12 cellular contexts compared by ENCODE assay signal in the genomic region with DNA sequence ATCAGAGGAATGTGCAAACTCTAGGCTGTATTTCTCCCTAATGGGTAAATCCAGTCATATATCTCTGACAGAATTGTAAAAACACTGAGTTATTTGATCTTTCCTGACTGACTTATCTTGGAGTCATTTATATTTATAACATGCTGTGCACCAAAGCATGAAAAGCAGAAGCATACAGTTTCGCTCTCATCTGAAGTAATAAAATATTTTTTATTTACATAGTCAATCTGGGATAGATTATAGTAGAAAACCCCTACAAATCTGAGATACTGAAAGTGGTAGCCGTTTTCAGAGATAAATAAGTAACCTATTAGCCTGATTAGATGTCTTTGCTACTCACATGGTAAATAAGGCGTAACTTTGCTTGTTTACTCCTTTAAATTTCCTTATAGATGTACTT. TPM values are rescaled to one million over a fixed set of nuclear protein-coding genes. Genes with fewer than 3 reads are reported as not detected.
DNase-seq lines count a peak whose midpoint lies in the region; ATAC-seq and TF ChIP-seq lines count a peak whose summit lies in the region.
"Had no signal": no experiment of that assay in that cellular context is flagged by ENCODE, and none has a peak within 500 bp of the region (broad histone marks: within the 10 kb centered on the region; RNA-seq: fewer than 3 reads in every experiment).

No MANE protein-coding gene starts in this region.

- DNase-seq in HUDEP-2 (lab: John Stamatoyannopoulos, UW; ENCODE audit: unreplicated experiment in 76 of 76) (no peak), right atrium auricular region (ENCODE audit: low spot score) (no peak), superior temporal gyrus (ENCODE audit: extremely low spot score) (no peak)
- DNase-seq: activated CD4-positive, alpha-beta T cell treated with anti-CD3 and anti-CD28 coated beads, Interleukin-2, amount 50 U/mL, for 48 hours; dorsolateral prefrontal cortex; head of caudate nucleus; mesenchymal stem cell; upper lobe of left lung had no signal

- no peaks in the 10 kb centered on the region for H3K9me3 ChIP-seq in right atrium auricular region
- H3K9me3 ChIP-seq: upper lobe of left lung had no signal

- no peak overlapping the region for H3K4me3 ChIP-seq in right atrium auricular region
- H3K4me3 ChIP-seq: dorsolateral prefrontal cortex, upper lobe of left lung had no signal

- no peaks in the 10 kb centered on the region for H3K36me3 ChIP-seq in right atrium auricular region
- H3K36me3 ChIP-seq: upper lobe of left lung had no signal

- no peaks in the 10 kb centered on the region for H3K36me3 Mint-ChIP-seq in stimulated activated memory B cell treated with anti-CD40 and anti-IgM and Interleukin-4, amounts not matched to agents 10 μg/mL and 1 μg/mL and 100 μg/mL, for 72 hours

- H3K4me3 Mint-ChIP-seq in stimulated activated memory B cell treated with anti-CD40 and anti-IgM and Interleukin-4, amounts not matched to agents 10 μg/mL and 1 μg/mL and 100 μg/mL, for 72 hours: peak overlapping the region; percentile 61

- TF ChIP-seq CTCF in right atrium auricular region (IDR thresholded peaks at IDR 0.05): no peak

- no peak overlapping the region for H3K27ac ChIP-seq in right atrium auricular region
- H3K27ac ChIP-seq: dorsolateral prefrontal cortex had no signal

- peak overlapping the region; percentile 87 for H3K27ac Mint-ChIP-seq in stimulated activated memory B cell treated with anti-CD40 and anti-IgM and Interleukin-4, amounts not matched to agents 10 μg/mL and 1 μg/mL and 100 μg/mL, for 72 hours

- H3K9me3 Mint-ChIP-seq in stimulated activated memory B cell treated with anti-CD40 and anti-IgM and Interleukin-4, amounts not matched to agents 10 μg/mL and 1 μg/mL and 100 μg/mL, for 72 hours: no peaks in the 10 kb centered on the region

- H3K4me1 Mint-ChIP-seq in stimulated activated memory B cell treated with anti-CD40 and anti-IgM and Interleukin-4, amounts not matched to agents 10 μg/mL and 1 μg/mL and 100 μg/mL, for 72 hours: peaks cover 79% of the 10 kb centered on the region

- H3K27me3 ChIP-seq in right atrium auricular region: no peaks in the 10 kb centered on the region
- H3K27me3 ChIP-seq: upper lobe of left lung had no signal

- no peaks in the 10 kb centered on the region for H3K27me3 Mint-ChIP-seq in stimulated activated memory B cell treated with anti-CD40 and anti-IgM and Interleukin-4, amounts not matched to agents 10 μg/mL and 1 μg/mL and 100 μg/mL, for 72 hours

- ATAC-seq in GM18873 (IDR thresholded peaks at IDR 0.05; ENCODE audit: low FRiP score, unreplicated experiment) (peak; percentile 39), HG02678 (IDR thresholded peaks at IDR 0.05; ENCODE audit: unreplicated experiment) (peak; percentile 57), HG03558 (IDR thresholded peaks at IDR 0.05; ENCODE audit: extremely low read depth, unreplicated experiment) (peak; percentile 49)
- peak; percentile 84 for ATAC-seq in stimulated activated memory B cell treated with anti-CD40 and anti-IgM and Interleukin-4, amounts not matched to agents 10 μg/mL and 1 μg/mL and 100 μg/mL, for 72 hours

- H3K4me1 ChIP-seq in right atrium auricular region: peaks cover 0 to 17% of the 10 kb centered on the region in 2 donors

RNA-seq across cellular contexts. Expression of gene LRCH1, which starts 35.0 kb away (rescaled TPM):
- total RNA-seq in right atrium auricular region: 10 to 100 TPM in 1 of 2 donors, 1 to 10 TPM in 1; 6.9 to 10.9 TPM
